Comparison of ENCODE assay signal across 11 cellular contexts in genomic region chr4:10093273-10093621, GRCh38. TPM values are rescaled to one million over a fixed set of nuclear protein-coding genes. Genes with fewer than 3 reads are reported as not detected.
DNase-seq lines count a peak whose midpoint lies in the region; ATAC-seq and TF ChIP-seq lines count a peak whose summit lies in the region.
"Had no signal": no experiment of that assay in that cellular context is flagged by ENCODE, and none has a peak within 500 bp of the region (broad histone marks: within the 10 kb centered on the region; RNA-seq: fewer than 3 reads in every experiment).

No MANE protein-coding gene starts in this region.

- H3K27me3 ChIP-seq in duodenal mucosa (ENCODE audit: control insufficient read depth in 1 of 2, insufficient read depth in 2 of 2, low read length in 2 of 2) (no peaks in the 10 kb centered on the region), muscle layer of duodenum (ENCODE audit: low read depth, low read length) (no peaks in the 10 kb centered on the region), transverse colon (no peaks in the 10 kb centered on the region), foreskin keratinocyte (no peaks in the 10 kb centered on the region)
- H3K27me3 ChIP-seq: neural progenitor cell had no signal

- TF ChIP-seq EP300 in transverse colon (IDR thresholded peaks at IDR 0.05; ENCODE audit: low read depth): no peak

- peaks cover 65 to 83% of the 10 kb centered on the region in 2 donors for H3K4me1 ChIP-seq in duodenal mucosa (ENCODE audit: control insufficient read depth in 1 of 2, insufficient read depth in 2 of 2, low read length in 2 of 2)
- H3K4me1 ChIP-seq in muscle layer of duodenum (ENCODE audit: control insufficient read depth in 1 of 2, insufficient read depth in 2 of 2, low read length in 2 of 2): peaks cover 28 to 62% of the 10 kb centered on the region in 2 donors
- H3K4me1 ChIP-seq in transverse colon: peaks cover 49 to 86% (median 72%) of the 10 kb centered on the region in 4 donors
- H3K4me1 ChIP-seq in foreskin keratinocyte: peaks cover 30% of the 10 kb centered on the region

- H3K9me3 ChIP-seq in duodenal mucosa (ENCODE audit: control insufficient read depth in 1 of 2, low read length in 2 of 2): no peaks in the 10 kb centered on the region
- no peaks in the 10 kb centered on the region for H3K9me3 ChIP-seq in muscle layer of duodenum (ENCODE audit: control insufficient read depth in 1 of 2, low read length in 2 of 2)
- H3K9me3 ChIP-seq in transverse colon: no peaks in the 10 kb centered on the region

- no peak for DNase-seq in activated naive CD4-positive, alpha-beta T cell treated with anti-CD3 and anti-CD28 coated beads for 36 hours
- DNase-seq in activated naive CD4-positive, alpha-beta T cell treated with anti-CD3 and anti-CD28 coated beads, Interleukin-2, amount 50 U/mL, for 16 hours: no peak
- no peak for DNase-seq in transverse colon
- no peak for DNase-seq in HT-29 (ENCODE audit: low spot score)
- DNase-seq in AG20443 (ENCODE audit: low spot score): no peak
- DNase-seq in foreskin keratinocyte: no peak
- DNase-seq: activated CD8-positive, alpha-beta memory T cell treated with anti-CD3 and anti-CD28 coated beads, Interleukin-2, amount 50 U/mL, for 48 hours; NCI-H2081 had no signal

- no peak for TF ChIP-seq POLR2A in transverse colon (IDR thresholded peaks at IDR 0.05)

- in situ Hi-C loops in transverse colon (cut with MboI; ENCODE audit: low pct_ligation_motif_present in 1 of 4, low pct_unique_long_range_greater_than_20kb in 1 of 4, low sequenced_read_pairs in 3 of 4): no loop called here

- peak overlapping the region; percentile 72 for H3K27ac ChIP-seq in duodenal mucosa (ENCODE audit: low read depth, low read length)
- H3K27ac ChIP-seq in muscle layer of duodenum (ENCODE audit: low read length): peak overlapping the region; percentile 67
- peak overlapping the region; percentile 72 to 79 (median 75) for H3K27ac ChIP-seq in transverse colon
- H3K27ac ChIP-seq in foreskin keratinocyte: no peak overlapping the region
- H3K27ac ChIP-seq: neural progenitor cell had no signal

- no peaks in the 10 kb centered on the region for H3K9me3 Mint-ChIP-seq in activated naive CD4-positive, alpha-beta T cell treated with anti-CD3 and anti-CD28 coated beads for 36 hours
- H3K9me3 Mint-ChIP-seq: neural progenitor cell had no signal

- CTCF ChIA-PET in activated naive CD4-positive, alpha-beta T cell treated with anti-CD3 and anti-CD28 coated beads for 36 hours (lab: Charles Lee): interaction anchor here (0.9 to 1.3 kb wide), 3 partner anchors 24 to 105 kb away, joined by 3 read pairs; no protein-coding TSS in a partner anchor

- intact Hi-C loops in activated naive CD4-positive, alpha-beta T cell treated with anti-CD3 and anti-CD28 coated beads for 36 hours (cut with micrococcal nuclease): loop anchor here (2.0 kb wide), 1 partner anchor 20 kb away; no protein-coding TSS in a partner anchor
- intact Hi-C loops in transverse colon (cut with DNase I; ENCODE audit: low total_unique reads): loop anchor here (5.0 kb wide), 1 partner anchor 196 kb away; no protein-coding TSS in a partner anchor

- TF ChIP-seq CTCF in transverse colon (IDR thresholded peaks at IDR 0.05) (no peak), foreskin keratinocyte (conservative IDR thresholded peaks at IDR 0.05) (no peak)

- no peak overlapping the region for H3K9ac ChIP-seq in duodenal mucosa (ENCODE audit: low read depth in 1 of 2, low read length in 2 of 2)
- H3K9ac ChIP-seq: neural progenitor cell had no signal

- peak overlapping the region; percentile 90 for H3K27ac Mint-ChIP-seq in activated naive CD4-positive, alpha-beta T cell treated with anti-CD3 and anti-CD28 coated beads for 36 hours

- H3K27me3 Mint-ChIP-seq in activated naive CD4-positive, alpha-beta T cell treated with anti-CD3 and anti-CD28 coated beads for 36 hours (ENCODE audit: low read depth): no peaks in the 10 kb centered on the region

- WGBS in transverse colon (ENCODE audit: low coverage in 1 of 2), 2 donors: 74% methylated on average over 11 of the region's 11 CpGs; no CpG with 5 or more reads in 1 of the 2 donors

- peaks cover 66 to 93% of the 10 kb centered on the region in 2 donors for H3K36me3 ChIP-seq in duodenal mucosa (ENCODE audit: control insufficient read depth in 1 of 2, insufficient read depth in 2 of 2, low read length in 2 of 2)
- H3K36me3 ChIP-seq in muscle layer of duodenum (ENCODE audit: control insufficient read depth in 1 of 2, insufficient read depth in 2 of 2, low read length in 2 of 2): peaks cover 62 to 76% of the 10 kb centered on the region in 2 donors
- H3K36me3 ChIP-seq in transverse colon: peaks cover 0 to 48% (median 14%) of the 10 kb centered on the region in 4 donors
- H3K36me3 ChIP-seq: neural progenitor cell had no signal

- H3K36me3 Mint-ChIP-seq in activated naive CD4-positive, alpha-beta T cell treated with anti-CD3 and anti-CD28 coated beads for 36 hours (ENCODE audit: low read depth): peaks cover 53% of the 10 kb centered on the region

- H3K4me3 Mint-ChIP-seq in activated naive CD4-positive, alpha-beta T cell treated with anti-CD3 and anti-CD28 coated beads for 36 hours: no peak overlapping the region
- H3K4me3 Mint-ChIP-seq: neural progenitor cell had no signal

- H3K4me1 Mint-ChIP-seq in activated naive CD4-positive, alpha-beta T cell treated with anti-CD3 and anti-CD28 coated beads for 36 hours (ENCODE audit: low read depth): peaks cover 69% of the 10 kb centered on the region

- H3K4me3 ChIP-seq in duodenal mucosa (ENCODE audit: low read depth in 1 of 2, low read length in 2 of 2): no peak overlapping the region
- H3K4me3 ChIP-seq in muscle layer of duodenum (ENCODE audit: low read depth in 1 of 2, low read length in 2 of 2): peak overlapping the region in 1 of 2 donors; percentile 1
- no peak overlapping the region for H3K4me3 ChIP-seq in transverse colon
- H3K4me3 ChIP-seq: neural progenitor cell had no signal

- no peak for ATAC-seq in foreskin keratinocyte

RNA-seq across cellular contexts. Expression of gene WDR1, which starts 23.4 kb away (rescaled TPM):
- total RNA-seq in activated naive CD4-positive, alpha-beta T cell treated with anti-CD3 and anti-CD28 coated beads for 36 hours: 100 to 1,000 TPM; 271 to 295 TPM
- total RNA-seq in transverse colon (100 to 1,000 TPM; 196 to 268 (median 246) TPM), foreskin keratinocyte (383 and 394 TPM in 2 replicates)
- 306 and 310 TPM in 2 replicates for total RNA-seq in HT-29 (2014; rRNA removed; shearing (Covaris generic))
- polyA plus RNA-seq in foreskin keratinocyte: 293 and 310 TPM in 2 replicates
